In genomic region chrX:56343664-56344063, GRCh38 we compare ENCODE assay signal across 16 cellular contexts.
DNase-seq lines count a peak whose midpoint lies in the region; ATAC-seq and TF ChIP-seq lines count a peak whose summit lies in the region.
"Had no signal": no experiment of that assay in that cellular context is flagged by ENCODE, and none has a peak within 500 bp of the region (broad histone marks: within the 10 kb centered on the region; RNA-seq: fewer than 3 reads in every experiment).

No MANE protein-coding gene starts in this region.

- POLR2A ChIA-PET in activated CD4-positive, alpha-beta memory T cell treated with anti-CD3 and anti-CD28 coated beads, Interleukin-2, amount 10 ng/mL, durations not matched to agents 7 days and 5 days (lab: Charles Lee): no interaction called here
- POLR2A ChIA-PET in naive thymus-derived CD8-positive, alpha-beta T cell (lab: Charles Lee): interaction anchor here (0.6 to 1.5 kb wide), 4 partner anchors 22 to 221 kb away, joined by 3 to 4 read pairs (median 3); no protein-coding TSS in a partner anchor

- no peak for DNase-seq in activated naive CD8-positive, alpha-beta T cell treated with anti-CD3 and anti-CD28 coated beads for 36 hours
- DNase-seq in activated CD4-positive, alpha-beta memory T cell treated with anti-CD3 and anti-CD28 coated beads, Interleukin-2, amount 10 ng/mL, durations not matched to agents 7 days and 5 days: peak; percentile 41
- DNase-seq in naive thymus-derived CD8-positive, alpha-beta T cell: peak in 2 of 10 donors; percentile 5 to 19
- no peak for DNase-seq in upper lobe of left lung
- no peak for DNase-seq in activated T-cell treated with anti-CD3 and anti-CD28 coated beads, Interleukin-2, amount 50 U/mL, for 72 hours
- DNase-seq: DMS 273 treated with DMSO at 0.1 percent for 48 hours; GOT3; MV-4-11; NCI-H187 treated with DMSO at 0.1 percent for 48 hours; NCI-H446; NCI-H69; NK-92 treated with Interleukin-12 subunit alpha and Interleukin-12 subunit beta, amount 100 ng/mL, for 24 hours; SHP77 treated with DMSO at 0.1 percent for 48 hours had no signal

- H3K36me3 ChIP-seq in HUES48 (ENCODE audit: control insufficient read depth, insufficient read depth, low read length) (no peaks in the 10 kb centered on the region), upper lobe of left lung (no peaks in the 10 kb centered on the region)

- CTCF ChIA-PET in activated CD4-positive, alpha-beta memory T cell treated with anti-CD3 and anti-CD28 coated beads, Interleukin-2, amount 10 ng/mL, durations not matched to agents 7 days and 5 days (lab: Charles Lee): interaction anchor here (1.6 kb wide), 1 partner anchor 54 kb away, joined by 3 read pairs; no protein-coding TSS in a partner anchor

- no peak for TF ChIP-seq CTCF in upper lobe of left lung (IDR thresholded peaks at IDR 0.05)

- peaks cover 62% of the 10 kb centered on the region for H3K4me1 Mint-ChIP-seq in activated naive CD8-positive, alpha-beta T cell (ENCODE audit: low read depth)
- peaks cover 30% of the 10 kb centered on the region for H3K4me1 Mint-ChIP-seq in activated naive CD8-positive, alpha-beta T cell treated with anti-CD3 and anti-CD28 coated beads for 36 hours
- peaks cover 47% of the 10 kb centered on the region for H3K4me1 Mint-ChIP-seq in activated CD4-positive, alpha-beta memory T cell treated with anti-CD3 and anti-CD28 coated beads, Interleukin-2, amount 10 ng/mL, durations not matched to agents 7 days and 5 days
- H3K4me1 Mint-ChIP-seq in naive thymus-derived CD8-positive, alpha-beta T cell: peaks cover 18 to 62% (median 58%) of the 10 kb centered on the region in 4 donors
- H3K4me1 Mint-ChIP-seq in activated T-cell treated with anti-CD3 and anti-CD28 coated beads, Interleukin-2, amount 50 U/mL, for 72 hours (ENCODE audit: low read depth): peaks cover 17% of the 10 kb centered on the region

- H3K4me3 Mint-ChIP-seq in activated naive CD8-positive, alpha-beta T cell: peak overlapping the region; percentile 30
- H3K4me3 Mint-ChIP-seq in activated naive CD8-positive, alpha-beta T cell treated with anti-CD3 and anti-CD28 coated beads for 36 hours: no peak overlapping the region
- H3K4me3 Mint-ChIP-seq in activated CD4-positive, alpha-beta memory T cell treated with anti-CD3 and anti-CD28 coated beads, Interleukin-2, amount 10 ng/mL, durations not matched to agents 7 days and 5 days: peak overlapping the region; percentile 14
- H3K4me3 Mint-ChIP-seq in naive thymus-derived CD8-positive, alpha-beta T cell: peak overlapping the region; percentile 11 to 68 (median 60)
- peak overlapping the region in 1 of 2 donors; percentile 47 for H3K4me3 Mint-ChIP-seq in activated T-cell treated with anti-CD3 and anti-CD28 coated beads, Interleukin-2, amount 50 U/mL, for 72 hours

- no peaks in the 10 kb centered on the region for H3K27me3 ChIP-seq in HUES48 (ENCODE audit: control insufficient read depth, insufficient read depth, low read length)
- H3K27me3 ChIP-seq in upper lobe of left lung: no peaks in the 10 kb centered on the region

- WGBS in upper lobe of left lung, 2 donors: 67 to 72% methylated on average over 4 to 5 of the region's 5 CpGs

- peak overlapping the region; percentile 11; the same call in 1 of the 2 replicates for H3K4me3 ChIP-seq in HUES48 (ENCODE audit: low read depth, low read length)
- no peak overlapping the region for H3K4me3 ChIP-seq in upper lobe of left lung
- H3K4me3 ChIP-seq: K562 had no signal

- H3K36me3 Mint-ChIP-seq in activated naive CD8-positive, alpha-beta T cell: peaks cover 11% of the 10 kb centered on the region
- no peaks in the 10 kb centered on the region for H3K36me3 Mint-ChIP-seq in activated naive CD8-positive, alpha-beta T cell treated with anti-CD3 and anti-CD28 coated beads for 36 hours
- peaks cover 31% of the 10 kb centered on the region for H3K36me3 Mint-ChIP-seq in activated CD4-positive, alpha-beta memory T cell treated with anti-CD3 and anti-CD28 coated beads, Interleukin-2, amount 10 ng/mL, durations not matched to agents 7 days and 5 days (ENCODE audit: low read depth)
- peaks cover 0 to 17% (median 8%) of the 10 kb centered on the region in 3 donors for H3K36me3 Mint-ChIP-seq in naive thymus-derived CD8-positive, alpha-beta T cell
- H3K36me3 Mint-ChIP-seq in activated T-cell treated with anti-CD3 and anti-CD28 coated beads, Interleukin-2, amount 50 U/mL, for 72 hours (ENCODE audit: insufficient read depth in 2 of 2): peaks cover 3 to 17% of the 10 kb centered on the region in 2 donors

- TF ChIP-seq POLR2A in upper lobe of left lung (IDR thresholded peaks at IDR 0.05): no peak

- H3K27me3 Mint-ChIP-seq in activated naive CD8-positive, alpha-beta T cell: no peaks in the 10 kb centered on the region
- H3K27me3 Mint-ChIP-seq in activated naive CD8-positive, alpha-beta T cell treated with anti-CD3 and anti-CD28 coated beads for 36 hours: no peaks in the 10 kb centered on the region
- H3K27me3 Mint-ChIP-seq in activated CD4-positive, alpha-beta memory T cell treated with anti-CD3 and anti-CD28 coated beads, Interleukin-2, amount 10 ng/mL, durations not matched to agents 7 days and 5 days: no peaks in the 10 kb centered on the region
- H3K27me3 Mint-ChIP-seq in naive thymus-derived CD8-positive, alpha-beta T cell: no peaks in the 10 kb centered on the region
- peaks cover 20% of the 10 kb centered on the region for H3K27me3 Mint-ChIP-seq in activated T-cell treated with anti-CD3 and anti-CD28 coated beads, Interleukin-2, amount 50 U/mL, for 72 hours (ENCODE audit: low read depth)

- H3K4me1 ChIP-seq in HUES48 (ENCODE audit: control insufficient read depth, insufficient read depth, low read length) (no peaks in the 10 kb centered on the region), upper lobe of left lung (no peaks in the 10 kb centered on the region)

- ATAC-seq in naive thymus-derived CD8-positive, alpha-beta T cell: no peak
- no peak for ATAC-seq in upper lobe of left lung (ENCODE audit: low FRiP score in 2 of 2)
- ATAC-seq in activated T-cell treated with anti-CD3 and anti-CD28 coated beads, Interleukin-2, amount 50 U/mL, for 72 hours (replicated peaks in 1 of 2): no peak
- ATAC-seq: K562 had no signal

- TF ChIP-seq EP300 in upper lobe of left lung (IDR thresholded peaks at IDR 0.05): no peak

- H3K9me3 ChIP-seq in HUES48 (ENCODE audit: control insufficient read depth, insufficient read depth, low read length) (peaks cover 59% of the 10 kb centered on the region), upper lobe of left lung (peaks cover 0 to 12% (median 0%) of the 10 kb centered on the region in 4 donors)

- H3K9ac ChIP-seq in HUES48 (ENCODE audit: low read depth, low read length): no peak overlapping the region

- H3K27ac Mint-ChIP-seq in activated naive CD8-positive, alpha-beta T cell: no peak overlapping the region
- no peak overlapping the region for H3K27ac Mint-ChIP-seq in activated naive CD8-positive, alpha-beta T cell treated with anti-CD3 and anti-CD28 coated beads for 36 hours
- H3K27ac Mint-ChIP-seq in activated CD4-positive, alpha-beta memory T cell treated with anti-CD3 and anti-CD28 coated beads, Interleukin-2, amount 10 ng/mL, durations not matched to agents 7 days and 5 days: peak overlapping the region; percentile 59
- H3K27ac Mint-ChIP-seq in naive thymus-derived CD8-positive, alpha-beta T cell: peak overlapping the region in 7 of 10 donors; percentile 41 to 80 (median 61)
- H3K27ac Mint-ChIP-seq in activated T-cell treated with anti-CD3 and anti-CD28 coated beads, Interleukin-2, amount 50 U/mL, for 72 hours: no peak overlapping the region

- H3K27ac ChIP-seq in HUES48 (ENCODE audit: low read depth, low read length): no peak overlapping the region
- no peak overlapping the region for H3K27ac ChIP-seq in upper lobe of left lung

- H3K9me3 Mint-ChIP-seq in activated naive CD8-positive, alpha-beta T cell (ENCODE audit: low read depth): peaks cover 4% of the 10 kb centered on the region
- H3K9me3 Mint-ChIP-seq in activated naive CD8-positive, alpha-beta T cell treated with anti-CD3 and anti-CD28 coated beads for 36 hours: peaks cover 15% of the 10 kb centered on the region
- peaks cover 15% of the 10 kb centered on the region for H3K9me3 Mint-ChIP-seq in activated CD4-positive, alpha-beta memory T cell treated with anti-CD3 and anti-CD28 coated beads, Interleukin-2, amount 10 ng/mL, durations not matched to agents 7 days and 5 days
- peaks cover 0 to 42% (median 13%) of the 10 kb centered on the region in 9 donors for H3K9me3 Mint-ChIP-seq in naive thymus-derived CD8-positive, alpha-beta T cell
- peaks cover 5 to 7% of the 10 kb centered on the region in 2 donors for H3K9me3 Mint-ChIP-seq in activated T-cell treated with anti-CD3 and anti-CD28 coated beads, Interleukin-2, amount 50 U/mL, for 72 hours

Comparison
In these comparisons a context has a peak if more than half of its experiments do, and no peak if none do; other contexts are left out.
1. H3K27ac Mint-ChIP-seq: peak in activated CD4-positive, alpha-beta memory T cell treated with anti-CD3 and anti-CD28 coated beads, Interleukin-2, amount 10 ng/mL, durations not matched to agents 7 days and 5 days (single experiment) and naive thymus-derived CD8-positive, alpha-beta T cell (7 of 10); none in activated naive CD8-positive, alpha-beta T cell (single experiment), activated naive CD8-positive, alpha-beta T cell treated with anti-CD3 and anti-CD28 coated beads for 36 hours (single experiment) and activated T-cell treated with anti-CD3 and anti-CD28 coated beads, Interleukin-2, amount 50 U/mL, for 72 hours (single experiment).